8 cellular contexts compared by ENCODE assay signal in the genomic region with DNA sequence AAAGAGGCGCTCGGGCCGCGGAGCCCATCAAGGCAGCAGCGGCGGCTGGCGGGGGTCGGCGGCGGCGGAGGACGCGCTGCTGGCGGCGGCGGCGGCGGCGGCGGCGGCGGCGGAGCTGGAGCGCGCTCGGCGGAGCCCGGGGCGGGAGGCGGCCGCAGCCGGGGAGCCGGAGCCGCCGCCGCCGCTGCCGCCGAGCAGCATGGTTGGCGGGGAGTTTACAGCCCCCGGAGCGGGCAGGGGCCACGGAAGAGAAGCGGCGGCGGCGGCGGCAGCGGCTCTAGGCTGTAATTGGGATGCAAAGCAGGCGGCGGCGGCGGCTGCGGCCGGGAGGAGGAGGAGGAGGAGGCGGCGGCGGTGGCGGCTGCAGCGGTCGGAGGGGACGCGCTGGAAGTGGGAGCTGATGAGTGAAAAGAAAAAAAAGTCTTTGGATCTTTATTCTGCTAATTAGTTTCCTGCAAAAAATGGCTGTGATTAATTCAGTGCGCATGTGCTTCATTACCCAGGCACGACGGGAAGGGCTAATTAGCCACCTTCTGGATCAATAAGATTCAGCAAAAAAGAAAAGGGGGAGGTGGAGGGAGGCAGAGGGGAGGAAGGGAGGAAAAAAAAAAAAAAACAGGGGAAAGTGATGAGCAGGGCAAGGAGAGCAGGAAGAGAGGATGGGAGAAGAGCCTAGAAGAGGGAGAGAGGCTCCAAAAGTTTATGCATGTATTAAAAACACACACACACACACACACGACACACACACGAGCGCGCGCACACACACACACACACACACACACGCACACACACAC. TPM values are rescaled to one million over a fixed set of nuclear protein-coding genes. Genes with fewer than 3 reads are reported as not detected.
DNase-seq lines count a peak whose midpoint lies in the region; ATAC-seq and TF ChIP-seq lines count a peak whose summit lies in the region.

No MANE protein-coding gene starts in this region.

- H3K27ac ChIP-seq in heart left ventricle, result peak overlapping the region; percentile 85 to 98 (median 93)
- H3K27ac ChIP-seq in psoas muscle, result peak overlapping the region; percentile 98

- in situ Hi-C loops in HAP-1 (cut with MboI; ENCODE audit: low sequenced_read_pairs), result no loop called here

- H3K9me3 ChIP-seq in HAP-1, result no peaks in the 10 kb centered on the region
- no peaks in the 10 kb centered on the region for H3K9me3 ChIP-seq in heart left ventricle
- H3K9me3 ChIP-seq in psoas muscle, result no peaks in the 10 kb centered on the region

- peak overlapping the region; percentile 69 for H3K4me3 Mint-ChIP-seq in activated T-helper 17 cell treated with anti-CD3 and anti-CD28 coated beads, Interleukin-2, amount 50 U/mL, for 72 hours

- H3K27me3 ChIP-seq in HAP-1 (ENCODE audit: low read depth) (no peaks in the 10 kb centered on the region), heart left ventricle (peaks cover 0 to 17% (median 9%) of the 10 kb centered on the region in 9 donors), psoas muscle (ENCODE audit: insufficient read depth in 3 of 3, low read length in 2 of 3) (peaks cover 0 to 2% (median 0%) of the 10 kb centered on the region in 3 donors)

- 0 to 2% (median 0%) methylated on average over 32 to 72 of the region's 72 CpGs for WGBS in heart left ventricle, 4 donors
- 1% methylated on average over 33 to 72 of the region's 72 CpGs for WGBS in psoas muscle, 3 donors

- DNase-seq in NCI-H524 (lab: John Stamatoyannopoulos, UW), result peak; percentile 78 to 82
- no peak for DNase-seq in NCI-H524 treated with DMSO at 0.1 percent for 48 hours (lab: John Stamatoyannopoulos, UW)
- peak; percentile 53 to 77 for DNase-seq in HAP-1 (ENCODE audit: low spot score in 2 of 2)
- peak; percentile 73 for DNase-seq in NCI-H1105 treated with DMSO at 0.1 percent for 48 hours (lab: John Stamatoyannopoulos, UW)
- peak; percentile 43 to 82 (median 56) for DNase-seq in heart left ventricle
- peak; percentile 62 to 72 for DNase-seq in psoas muscle

- peaks cover 58% of the 10 kb centered on the region for H3K27me3 Mint-ChIP-seq in activated T-helper 17 cell treated with anti-CD3 and anti-CD28 coated beads, Interleukin-2, amount 50 U/mL, for 72 hours

- TF ChIP-seq CTCF in heart left ventricle (IDR thresholded peaks at IDR 0.05) (peak in 1 of 12 donors; percentile 0), psoas muscle (IDR thresholded peaks at IDR 0.05) (no peak)

- ATAC-seq in activated T-helper 17 cell treated with anti-CD3 and anti-CD28 coated beads, Interleukin-2, amount 50 U/mL, for 72 hours (replicated peaks), result peak; percentile 24
- ATAC-seq in heart left ventricle (peak; percentile 9 to 24 (median 18)), psoas muscle (peak in 3 of 4 donors; percentile 11 to 28 (median 13)), GM21447 (IDR thresholded peaks at IDR 0.05; ENCODE audit: unreplicated experiment) (no peak)

- H3K27ac Mint-ChIP-seq in activated T-helper 17 cell treated with anti-CD3 and anti-CD28 coated beads, Interleukin-2, amount 50 U/mL, for 72 hours, result no peak overlapping the region

- intact Hi-C loops in heart left ventricle (cut with DNase I), result loop anchor here in 3 of 10 donors (5.0 to 10.0 kb wide), 3 partner anchors 124 to 227 kb away; no protein-coding TSS in a partner anchor
- intact Hi-C loops in psoas muscle (cut with DNase I), result no loop called here

- no peaks in the 10 kb centered on the region for H3K36me3 ChIP-seq in HAP-1 (replicated peaks)
- no peaks in the 10 kb centered on the region for H3K36me3 ChIP-seq in heart left ventricle
- H3K36me3 ChIP-seq in psoas muscle (ENCODE audit: insufficient read depth in 1 of 2, low read depth in 1 of 2), result no peaks in the 10 kb centered on the region

- peaks cover 53% of the 10 kb centered on the region for H3K4me1 ChIP-seq in HAP-1
- peaks cover 0 to 56% (median 25%) of the 10 kb centered on the region in 12 donors for H3K4me1 ChIP-seq in heart left ventricle
- peaks cover 38% of the 10 kb centered on the region for H3K4me1 ChIP-seq in psoas muscle

- TF ChIP-seq POLR2A in heart left ventricle (IDR thresholded peaks at IDR 0.05), result no peak

- H3K36me3 Mint-ChIP-seq in activated T-helper 17 cell treated with anti-CD3 and anti-CD28 coated beads, Interleukin-2, amount 50 U/mL, for 72 hours (ENCODE audit: low read depth), result peaks cover 6% of the 10 kb centered on the region

- peaks cover 14% of the 10 kb centered on the region for H3K4me1 Mint-ChIP-seq in activated T-helper 17 cell treated with anti-CD3 and anti-CD28 coated beads, Interleukin-2, amount 50 U/mL, for 72 hours

- no peaks in the 10 kb centered on the region for H3K9me3 Mint-ChIP-seq in activated T-helper 17 cell treated with anti-CD3 and anti-CD28 coated beads, Interleukin-2, amount 50 U/mL, for 72 hours

- H3K4me3 ChIP-seq in HAP-1, result peak overlapping the region; percentile 50
- peak overlapping the region; percentile 57 to 94 (median 78) for H3K4me3 ChIP-seq in heart left ventricle
- peak overlapping the region; percentile 88 for H3K4me3 ChIP-seq in psoas muscle

RNA-seq across cellular contexts. Expression of gene ZFHX3, which starts 10.9 kb away (rescaled TPM):
- total RNA-seq in activated T-helper 17 cell treated with anti-CD3 and anti-CD28 coated beads, Interleukin-2, amount 50 U/mL, for 72 hours, result under 1 TPM; 0.21 to 0.22 TPM
- total RNA-seq in heart left ventricle, result 10 to 100 TPM in 6 of 9 donors, 1 to 10 TPM in 3; 7.8 to 21.6 (median 14.5) TPM
- polyA plus RNA-seq in heart left ventricle, result 1 to 10 TPM; 3.8 to 4.0 TPM
- 10 to 100 TPM; 10.6 to 36.9 (median 26.2) TPM for total RNA-seq in psoas muscle
- 10 to 100 TPM in 1 of 3 donors, 1 to 10 TPM in 2; 3.3 to 11.5 (median 5.2) TPM for polyA plus RNA-seq in psoas muscle

Comparison
In these comparisons a context has a peak if more than half of its experiments do, and no peak if none do; other contexts are left out.
1. RNA of gene ZFHX3, which starts 10.9 kb away (total RNA-seq): 10.6 to 36.9 TPM in psoas muscle and 7.8 to 21.6 TPM in heart left ventricle; 0.21 to 0.22 TPM in activated T-helper 17 cell treated with anti-CD3 and anti-CD28 coated beads, Interleukin-2, amount 50 U/mL, for 72 hours; every median in the first group is over 4 times any median in the second.
2. Peak in every context shown above with its lines, with median percentiles within 50 percentile points of each other: H3K4me3 ChIP-seq.